Comparison of ENCODE assay signal across 1 cellular context in genomic region chr16:16240667-16241066, GRCh38. TPM values are rescaled to one million over a fixed set of nuclear protein-coding genes. Genes with fewer than 3 reads are reported as not detected.
"Had no signal": no experiment of that assay in that cellular context is flagged by ENCODE, and none has a peak within 500 bp of the region (broad histone marks: within the 10 kb centered on the region; RNA-seq: fewer than 3 reads in every experiment).

No MANE protein-coding gene starts in this region.

RNA-seq across cellular contexts. Expression of gene ABCC6, which starts 17.4 kb away (rescaled TPM):
- total RNA-seq: foreskin keratinocyte had no signal
